ENCODE assay signal across 22 cellular contexts in genomic region chr5:56532411-56532935, GRCh38.
DNase-seq lines count a peak whose midpoint lies in the region; FAIRE-seq and TF ChIP-seq lines count a peak whose summit lies in the region.
"Had no signal": no experiment of that assay in that cellular context is flagged by ENCODE, and none has a peak within 500 bp of the region (broad histone marks: within the 10 kb centered on the region; RNA-seq: fewer than 3 reads in every experiment).

No MANE protein-coding gene starts in this region.

- 100% methylated on average over 4 of the region's 5 CpGs for WGBS in mammary epithelial cell (ENCODE audit: low coverage, missing lambda C conversion rate)
- 44% methylated on average over 5 of the region's 5 CpGs for WGBS in hepatocyte (ENCODE audit: low lambda C conversion rate, missing lambda C conversion rate)

- CTCF ChIA-PET in MCF 10A (lab: Yijun Ruan, JAX) = interaction anchor here (0.6 kb wide), 1 partner anchor 118 kb away, joined by 3 read pairs; no protein-coding TSS in a partner anchor
- CTCF ChIA-PET in mammary epithelial cell (lab: Charles Lee; ENCODE audit: low non-redundant PET) = no interaction called here

- in situ Hi-C loops in mammary epithelial cell (cut with MboI; ENCODE audit: low sequenced_read_pairs in 2 of 2) = no loop called here

- H3K4me3 ChIP-seq in mammary epithelial cell (replicated peaks in 1 of 3; ENCODE audit: insufficient read depth in 1 of 3, low read depth in 2 of 3, low read length in 3 of 3) = no peak overlapping the region
- H3K4me3 ChIP-seq in hepatocyte = no peak overlapping the region
- H3K4me3 ChIP-seq: SJCRH30 had no signal

- H2AFZ ChIP-seq in mammary epithelial cell (ENCODE audit: low read depth, low read length) (no peak overlapping the region), hepatocyte (no peak overlapping the region)

- H3K4me1 ChIP-seq in mammary epithelial cell (ENCODE audit: insufficient read depth, low read length) (peaks cover 28% of the 10 kb centered on the region), hepatocyte (ENCODE audit: insufficient read depth) (peaks cover 25% of the 10 kb centered on the region)
- H3K4me1 ChIP-seq: SJCRH30 had no signal

- H3K36me3 Mint-ChIP-seq in MCF 10A (ENCODE audit: insufficient read depth, unreplicated experiment) = no peaks in the 10 kb centered on the region
- H3K36me3 Mint-ChIP-seq: CD14-positive monocyte had no signal

- H3K36me3 ChIP-seq in mammary epithelial cell (ENCODE audit: insufficient read depth, low read length) (no peaks in the 10 kb centered on the region), hepatocyte (replicated peaks; ENCODE audit: insufficient read depth, low read depth) (no peaks in the 10 kb centered on the region)
- H3K36me3 ChIP-seq: SJCRH30 had no signal

- no peaks in the 10 kb centered on the region for H3K9me3 ChIP-seq in mammary epithelial cell (replicated peaks; ENCODE audit: insufficient read depth, low read length)
- H3K9me3 ChIP-seq in hepatocyte (ENCODE audit: low read depth) = no peaks in the 10 kb centered on the region
- H3K9me3 ChIP-seq: SJCRH30 had no signal

- no peak overlapping the region for H3K4me2 ChIP-seq in mammary epithelial cell (ENCODE audit: insufficient read depth, low read depth, low read length)
- H3K4me2 ChIP-seq in hepatocyte = no peak overlapping the region

- no peaks in the 10 kb centered on the region for H3K9me2 ChIP-seq in hepatocyte (replicated peaks; ENCODE audit: insufficient read depth)

- H4K20me1 ChIP-seq in mammary epithelial cell (ENCODE audit: insufficient read depth, low read length) (no peaks in the 10 kb centered on the region), hepatocyte (ENCODE audit: insufficient read depth, poor library complexity, severe bottlenecking) (no peaks in the 10 kb centered on the region)

- no TSS peak for BruUV-seq in MCF 10A (replicated peaks; lab: Mats Ljungman, UMichigan)
- BruUV-seq in mammary epithelial cell (replicated peaks; lab: Mats Ljungman, UMichigan) = no TSS peak

- FAIRE-seq in GM19239 (lab: Jason Lieb, UNC) = no peak
- FAIRE-seq: D721Med, H54, RCC 7860 had no signal

- H3K27me3 Mint-ChIP-seq in MCF 10A (ENCODE audit: insufficient read depth, unreplicated experiment) = no peaks in the 10 kb centered on the region

- H3K27me3 ChIP-seq in mammary epithelial cell (ENCODE audit: insufficient read depth, low read length) = no peaks in the 10 kb centered on the region
- H3K27me3 ChIP-seq in hepatocyte = no peaks in the 10 kb centered on the region
- H3K27me3 ChIP-seq: SJCRH30 had no signal

- no peak overlapping the region for H3K9ac ChIP-seq in mammary epithelial cell (ENCODE audit: insufficient read depth, low read length)

- POLR2A ChIA-PET in MCF 10A (lab: Yijun Ruan, JAX) = interaction anchor here (0.6 to 3.0 kb wide), 3 partner anchors 13 to 227 kb away, joined by 3 to 17 read pairs (median 3); no protein-coding TSS in a partner anchor

- intact Hi-C loops in MCF 10A (cut with micrococcal nuclease) (loop anchor here (5.0 kb wide), 1 partner anchor 185 kb away; no protein-coding TSS in a partner anchor), mammary epithelial cell (cut with micrococcal nuclease) (no loop called here)

- peak overlapping the region; percentile 2 for H3K27ac Mint-ChIP-seq in MCF 10A (ENCODE audit: low read depth, unreplicated experiment)
- H3K27ac Mint-ChIP-seq: CD14-positive monocyte had no signal

- H3K4me1 Mint-ChIP-seq in MCF 10A (ENCODE audit: insufficient read depth, unreplicated experiment) = peaks cover 20% of the 10 kb centered on the region

- no peak overlapping the region for H3K27ac ChIP-seq in mammary epithelial cell (ENCODE audit: insufficient read depth, low read depth, low read length)
- no peak overlapping the region for H3K27ac ChIP-seq in hepatocyte
- H3K27ac ChIP-seq: SJCRH30 had no signal

- no peaks in the 10 kb centered on the region for H3K79me2 ChIP-seq in mammary epithelial cell (ENCODE audit: insufficient read depth, low read length)
- H3K79me2 ChIP-seq in hepatocyte = no peaks in the 10 kb centered on the region

- dilution Hi-C loops in mammary epithelial cell (cut with HindIII; ENCODE audit: low sequenced_read_pairs) = no loop called here

- peaks cover 14% of the 10 kb centered on the region for H3K9me3 Mint-ChIP-seq in MCF 10A (ENCODE audit: unreplicated experiment)

- TF ChIP-seq CTCF in MCF 10A (IDR thresholded peaks at IDR 0.05; ENCODE audit: unreplicated experiment) (no peak), mammary epithelial cell (conservative IDR thresholded peaks at IDR 0.05 in 1 of 2, IDR thresholded peaks at IDR 0.05 in 1 of 2; ENCODE audit: extremely low read depth in 1 of 2, insufficient read depth in 1 of 2, low read depth in 1 of 2, low read length in 2 of 2) (no peak), hepatocyte (IDR thresholded peaks at IDR 0.05; ENCODE audit: poor library complexity) (no peak)

- DNase-seq in MCF 10A (ENCODE audit: unreplicated experiment) (no peak), mammary epithelial cell (no peak), left kidney (ENCODE audit: low read depth, low spot score) (peak; percentile 93), putamen (ENCODE audit: low spot score) (peak; percentile 9), hepatocyte (ENCODE audit: low spot score) (no peak), GM03348 (ENCODE audit: low spot score) (no peak), GM19239 (ENCODE audit: insufficient read length, low spot score) (no peak), NCI-H524 (lab: John Stamatoyannopoulos, UW) (no peak)
- DNase-seq: 8988T, AML-193, EL, Karpas-422, NCI-H1694, NCI-H2081, NCI-H2171, NCI-H526, OCI-M1, SJCRH30 had no signal

- H3K4me3 Mint-ChIP-seq in MCF 10A (ENCODE audit: unreplicated experiment) = no peak overlapping the region
- H3K4me3 Mint-ChIP-seq: CD14-positive monocyte had no signal

Comparison
In these comparisons a context has a peak if more than half of its experiments do, and no peak if none do; other contexts are left out.
1. DNase-seq: peak in left kidney (single experiment) and putamen (single experiment); none in MCF 10A (single experiment), mammary epithelial cell (single experiment), hepatocyte (single experiment), GM03348 (single experiment), GM19239 (single experiment) and NCI-H524 (0 of 2).